In the genomic region with DNA sequence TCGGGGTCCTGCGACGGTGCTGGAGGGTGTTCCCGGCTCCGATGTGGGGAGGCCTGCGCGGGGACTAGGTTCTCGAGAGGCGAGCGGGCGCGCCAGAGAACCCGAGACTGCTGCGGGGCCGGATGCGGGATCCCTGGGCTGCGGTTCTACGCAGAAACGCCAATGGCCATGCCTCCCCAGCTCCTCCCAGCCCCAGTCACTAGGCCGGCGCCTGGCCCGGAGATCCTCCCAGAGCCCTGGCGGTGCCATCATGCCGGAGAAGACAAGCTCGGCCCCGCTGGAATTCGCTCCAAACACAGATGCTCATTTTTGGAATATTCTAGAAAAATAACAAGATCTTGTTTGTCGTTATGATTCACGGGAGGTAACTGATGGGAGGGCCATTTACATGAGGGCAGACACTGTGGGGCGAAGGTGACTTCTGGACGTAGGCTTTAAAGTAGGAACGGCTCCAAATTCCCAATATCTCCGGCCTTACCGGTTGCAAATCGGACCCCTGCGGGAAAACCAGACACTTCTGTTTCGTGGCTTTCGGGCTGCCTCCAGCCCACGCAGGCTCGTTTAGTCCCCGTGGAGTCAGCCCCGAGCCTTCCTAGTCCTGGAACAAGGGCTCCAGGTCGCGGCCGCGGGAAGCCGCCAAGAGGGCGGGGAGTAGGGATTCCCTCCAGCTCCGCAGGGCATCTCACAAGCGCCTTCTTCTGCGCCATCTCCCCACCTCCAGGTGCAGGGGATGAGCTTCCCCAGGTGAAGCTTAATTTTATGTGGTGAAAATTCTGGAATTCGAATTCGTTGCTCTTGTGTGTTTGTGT, we compare ENCODE assay signal across 11 cellular contexts.
A peak's percentile ranks its signal among the peaks of the same experiment; 100 is the strongest.
DNase-seq lines count a peak whose midpoint lies in the region; ATAC-seq and TF ChIP-seq lines count a peak whose summit lies in the region.
"Had no signal": no experiment of that assay in that cellular context is flagged by ENCODE, and none has a peak within 500 bp of the region (broad histone marks: within the 10 kb centered on the region; RNA-seq: fewer than 3 reads in every experiment).

No MANE protein-coding gene starts in this region.

- H3K27me3 Mint-ChIP-seq in activated naive CD4-positive, alpha-beta T cell treated with anti-CD3 and anti-CD28 coated beads, Interleukin-2, amount 10 ng/mL, durations not matched to agents 7 days and 5 days, result peaks cover 100% of the 10 kb centered on the region
- peaks cover 45% of the 10 kb centered on the region for H3K27me3 Mint-ChIP-seq in brain

- H3K27ac ChIP-seq in muscle layer of duodenum (ENCODE audit: low read length), result no peak overlapping the region
- no peak overlapping the region for H3K27ac ChIP-seq in tibial nerve

- ATAC-seq in HG03025 (IDR thresholded peaks at IDR 0.05; ENCODE audit: low FRiP score, unreplicated experiment), result no peak
- ATAC-seq in GM21717 (IDR thresholded peaks at IDR 0.05; ENCODE audit: unreplicated experiment), result no peak

- H3K4me3 ChIP-seq in muscle layer of duodenum (ENCODE audit: low read depth in 1 of 2, low read length in 2 of 2) (peak overlapping the region; percentile 53 to 63), tibial nerve (peak overlapping the region in 3 of 4 donors; percentile 8 to 31 (median 28))
- H3K4me3 ChIP-seq: MG63 had no signal

- H3K36me3 ChIP-seq in muscle layer of duodenum (ENCODE audit: control insufficient read depth in 1 of 2, insufficient read depth in 2 of 2, low read length in 2 of 2) (no peaks in the 10 kb centered on the region), tibial nerve (no peaks in the 10 kb centered on the region)
- H3K36me3 ChIP-seq: MG63 had no signal

- H3K9me3 Mint-ChIP-seq in activated naive CD4-positive, alpha-beta T cell treated with anti-CD3 and anti-CD28 coated beads, Interleukin-2, amount 10 ng/mL, durations not matched to agents 7 days and 5 days, result no peaks in the 10 kb centered on the region
- H3K9me3 Mint-ChIP-seq in brain, result peaks cover 3 to 33% (median 10%) of the 10 kb centered on the region in 5 experiments

- H3K4me1 ChIP-seq in muscle layer of duodenum (ENCODE audit: control insufficient read depth in 1 of 2, insufficient read depth in 2 of 2, low read length in 2 of 2), result peaks cover 7 to 48% of the 10 kb centered on the region in 2 donors
- peaks cover 0 to 53% (median 25%) of the 10 kb centered on the region in 4 donors for H3K4me1 ChIP-seq in tibial nerve

- peaks cover 47% of the 10 kb centered on the region for H3K4me1 Mint-ChIP-seq in activated naive CD4-positive, alpha-beta T cell treated with anti-CD3 and anti-CD28 coated beads, Interleukin-2, amount 10 ng/mL, durations not matched to agents 7 days and 5 days
- peaks cover 96% of the 10 kb centered on the region for H3K4me1 Mint-ChIP-seq in brain

- H3K27me3 ChIP-seq in muscle layer of duodenum (ENCODE audit: low read depth, low read length) (peaks cover 97% of the 10 kb centered on the region), tibial nerve (peaks cover 6 to 100% of the 10 kb centered on the region in 2 donors)
- H3K27me3 ChIP-seq: MG63 had no signal

- no peak overlapping the region for H3K27ac Mint-ChIP-seq in activated naive CD4-positive, alpha-beta T cell treated with anti-CD3 and anti-CD28 coated beads, Interleukin-2, amount 10 ng/mL, durations not matched to agents 7 days and 5 days
- H3K27ac Mint-ChIP-seq in brain, result peak overlapping the region in 4 of 5 experiments; percentile 32 to 97 (median 92)

- no peak for TF ChIP-seq EP300 in tibial nerve (IDR thresholded peaks at IDR 0.05)

- peak; percentile 35 for DNase-seq in activated naive CD4-positive, alpha-beta T cell treated with anti-CD3 and anti-CD28 coated beads, Interleukin-2, amount 10 ng/mL, durations not matched to agents 7 days and 5 days
- no peak for DNase-seq in activated naive CD4-positive, alpha-beta T cell treated with Interleukin-2 at 50 U/mL for 16 hours
- DNase-seq in tibial nerve (ENCODE audit: low spot score in 2 of 2), result no peak
- no peak for DNase-seq in activated CD4-positive, CD25-positive, alpha-beta regulatory T cell (lab: John Stamatoyannopoulos, UW)
- DNase-seq: AML-193, hippocampal formation, MG63 had no signal

- no peak for TF ChIP-seq POLR2A in tibial nerve (IDR thresholded peaks at IDR 0.05)

- 4 to 8% methylated on average over 33 to 40 of the region's 53 CpGs for WGBS in tibial nerve, 2 donors

- H3K4me3 Mint-ChIP-seq in activated naive CD4-positive, alpha-beta T cell treated with anti-CD3 and anti-CD28 coated beads, Interleukin-2, amount 10 ng/mL, durations not matched to agents 7 days and 5 days, result peak overlapping the region; percentile 79
- H3K4me3 Mint-ChIP-seq in brain, result peak overlapping the region; percentile 72 to 84 (median 80)

- CTCF ChIA-PET in activated naive CD4-positive, alpha-beta T cell treated with anti-CD3 and anti-CD28 coated beads, Interleukin-2, amount 10 ng/mL, durations not matched to agents 7 days and 5 days (lab: Charles Lee), result interaction anchor here (1.0 to 1.8 kb wide), 5 partner anchors 25 to 164 kb away, joined by 3 to 6 read pairs (median 4); no protein-coding TSS in a partner anchor

- TF ChIP-seq CTCF in brain (conservative IDR thresholded peaks at IDR 0.05) (no peak), tibial nerve (IDR thresholded peaks at IDR 0.05) (no peak)

- H3K9me3 ChIP-seq in muscle layer of duodenum (ENCODE audit: control insufficient read depth in 1 of 2, low read length in 2 of 2) (no peaks in the 10 kb centered on the region), tibial nerve (no peaks in the 10 kb centered on the region)
- H3K9me3 ChIP-seq: MG63 had no signal

- peaks cover 2% of the 10 kb centered on the region for H3K36me3 Mint-ChIP-seq in activated naive CD4-positive, alpha-beta T cell treated with anti-CD3 and anti-CD28 coated beads, Interleukin-2, amount 10 ng/mL, durations not matched to agents 7 days and 5 days
- H3K36me3 Mint-ChIP-seq in brain, result peaks cover 38% of the 10 kb centered on the region
